In the genomic region with DNA sequence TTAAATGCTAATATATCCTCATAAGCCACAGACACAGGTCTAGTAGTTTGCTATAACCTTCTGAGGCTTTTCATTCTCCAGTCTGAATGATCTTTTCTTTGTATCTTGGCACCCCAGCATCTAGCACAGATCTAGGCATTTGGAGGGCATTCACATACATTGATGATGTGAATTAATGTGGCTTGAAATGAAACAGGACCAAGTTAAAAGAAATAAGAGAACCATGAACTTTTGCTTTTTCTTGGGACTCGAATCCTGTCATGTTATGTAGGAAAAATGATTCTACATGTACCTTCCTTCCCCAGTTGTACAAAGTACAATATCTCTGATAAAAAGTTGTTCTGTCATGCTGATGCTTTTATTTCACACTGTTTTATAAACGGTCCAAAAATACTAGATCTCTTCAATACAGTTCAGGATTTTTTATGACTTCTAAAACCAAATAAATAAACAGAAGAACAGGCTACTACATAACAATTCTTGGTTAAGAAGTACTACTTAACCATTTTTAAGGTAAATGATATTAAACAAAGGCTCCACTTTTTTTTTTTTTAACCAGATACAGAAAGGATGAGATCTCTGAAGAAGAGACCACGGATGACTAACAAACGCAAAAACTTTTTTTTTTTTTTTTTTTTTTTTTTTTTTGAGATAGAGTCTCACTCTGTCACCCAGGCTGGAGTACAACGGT, we compare ENCODE assay signal across 17 cellular contexts. TPM values are rescaled to one million over a fixed set of nuclear protein-coding genes. Genes with fewer than 3 reads are reported as not detected.
DNase-seq lines count a peak whose midpoint lies in the region; ATAC-seq, FAIRE-seq and TF ChIP-seq lines count a peak whose summit lies in the region.
"Had no signal": no experiment of that assay in that cellular context is flagged by ENCODE, and none has a peak within 500 bp of the region (broad histone marks: within the 10 kb centered on the region; RNA-seq: fewer than 3 reads in every experiment).

No MANE protein-coding gene starts in this region.

- H3K27ac ChIP-seq in right atrium auricular region = peak overlapping the region; percentile 87 to 93
- peak overlapping the region; percentile 51 to 74 for H3K27ac ChIP-seq in kidney (ENCODE audit: low read depth in 2 of 2, low read length in 2 of 2)
- peak overlapping the region; percentile 72 for H3K27ac ChIP-seq in rectal smooth muscle tissue (ENCODE audit: low read depth, low read length)
- peak overlapping the region; percentile 81 to 95 for H3K27ac ChIP-seq in uterus

- FAIRE-seq in kidney (lab: Jason Lieb, UNC) = no peak
- FAIRE-seq: endometrium had no signal

- TF ChIP-seq CTCF in right atrium auricular region (IDR thresholded peaks at IDR 0.05) = no peak
- TF ChIP-seq CTCF in kidney (IDR thresholded peaks at IDR 0.05; ENCODE audit: borderline replicate concordance, extremely low read depth, insufficient read depth) = no peak
- TF ChIP-seq CTCF in uterus (IDR thresholded peaks at IDR 0.05) = no peak

- H3K4me1 ChIP-seq in right atrium auricular region (peaks cover 0 to 77% of the 10 kb centered on the region in 2 donors), kidney (ENCODE audit: control insufficient read depth in 1 of 2, insufficient read depth in 1 of 2, low read depth in 1 of 2, low read length in 2 of 2) (peaks cover 34 to 44% of the 10 kb centered on the region in 2 donors), rectal smooth muscle tissue (ENCODE audit: control insufficient read depth, insufficient read depth, low read length) (peaks cover 46% of the 10 kb centered on the region), uterus (peaks cover 5 to 18% of the 10 kb centered on the region in 2 donors)

- H3K9me3 ChIP-seq in right atrium auricular region (no peaks in the 10 kb centered on the region), kidney (ENCODE audit: control insufficient read depth in 1 of 2, low read length in 2 of 2) (no peaks in the 10 kb centered on the region), uterus (no peaks in the 10 kb centered on the region)
- H3K9me3 ChIP-seq: body of pancreas, HAP-1, SJCRH30 had no signal

- DNase-seq in right atrium auricular region (ENCODE audit: low spot score) = no peak
- no peak for DNase-seq in left cardiac atrium
- no peak for DNase-seq in kidney
- no peak for DNase-seq in uterus
- DNase-seq in activated naive CD4-positive, alpha-beta T cell treated with Interleukin-2 at 50 U/mL for 16 hours = no peak
- no peak for DNase-seq in 8988T
- DNase-seq: activated CD4-positive, alpha-beta T cell treated with anti-CD3 and anti-CD28 coated beads, Interleukin-2, amount 50 U/mL, for 4 hours; body of pancreas; COR-L47; mammary epithelial cell; NK-92 treated with Interleukin-12 subunit alpha and Interleukin-12 subunit beta, amount 100 ng/mL, for 24 hours; SJCRH30 had no signal

- H3K9ac ChIP-seq in kidney (ENCODE audit: low read length in 2 of 2) = peak overlapping the region in 1 of 2 donors; percentile 20
- H3K9ac ChIP-seq in rectal smooth muscle tissue (ENCODE audit: low read length) = no peak overlapping the region

- intact Hi-C loops in left cardiac atrium (cut with DNase I) (loop anchor here (5.0 kb wide), 2 partner anchors 32 to 132 kb away; no protein-coding TSS in a partner anchor), kidney (cut with DNase I) (no loop called here), uterus (cut with DNase I; ENCODE audit: low total_unique reads) (no loop called here)

- TF ChIP-seq POLR2A in uterus (IDR thresholded peaks at IDR 0.05) (no peak), GM18505 (IDR thresholded peaks at IDR 0.05; ENCODE audit: borderline replicate concordance, extremely low read depth, insufficient read depth, insufficient read length) (no peak)

- H3K4me3 ChIP-seq in right atrium auricular region (no peak overlapping the region), kidney (ENCODE audit: low read length in 2 of 2) (peak overlapping the region in 1 of 2 donors; percentile 4), rectal smooth muscle tissue (ENCODE audit: low read length) (no peak overlapping the region), uterus (no peak overlapping the region)
- H3K4me3 ChIP-seq: body of pancreas, HAP-1, SJCRH30 had no signal

- H3K36me3 ChIP-seq in right atrium auricular region (no peaks in the 10 kb centered on the region), kidney (ENCODE audit: control insufficient read depth in 1 of 2, insufficient read depth in 2 of 2, low read length in 2 of 2) (no peaks in the 10 kb centered on the region), rectal smooth muscle tissue (ENCODE audit: control insufficient read depth, insufficient read depth, low read length) (no peaks in the 10 kb centered on the region), uterus (no peaks in the 10 kb centered on the region)
- H3K36me3 ChIP-seq: HAP-1, SJCRH30 had no signal

- H3K27me3 ChIP-seq in right atrium auricular region (no peaks in the 10 kb centered on the region), rectal smooth muscle tissue (ENCODE audit: control insufficient read depth, insufficient read depth, low read length) (no peaks in the 10 kb centered on the region), uterus (no peaks in the 10 kb centered on the region)
- H3K27me3 ChIP-seq: body of pancreas, SJCRH30 had no signal

- no peak for ATAC-seq in left cardiac atrium
- no peak for ATAC-seq in GM18505 (IDR thresholded peaks at IDR 0.05; ENCODE audit: unreplicated experiment)
- ATAC-seq: activated T-helper 17 cell treated with anti-CD3 and anti-CD28 coated beads, Interleukin-2, amount 50 U/mL, for 72 hours; body of pancreas had no signal

RNA-seq across cellular contexts. Expression of a gene that starts 3.0 kb away (rescaled TPM):
- 100 to 1,000 TPM; 114 to 120 TPM for total RNA-seq in right atrium auricular region
- 100 to 1,000 TPM; 139 to 157 TPM for total RNA-seq in left cardiac atrium
- total RNA-seq in kidney = 169 TPM
- 33.5 TPM for polyA plus RNA-seq in kidney (ENCODE audit: insufficient read depth, low read depth, low replicate concordance)
- total RNA-seq in uterus = 10 to 100 TPM; 20.2 to 43.4 (median 27.9) TPM

RNA-seq across cellular contexts. Expression of a gene that starts 31.5 kb away (rescaled TPM):
- 10 to 100 TPM; 19.8 to 27.6 TPM for total RNA-seq in right atrium auricular region
- total RNA-seq in left cardiac atrium = 10 to 100 TPM; 41.5 to 62.8 TPM
- total RNA-seq in kidney = 71.4 TPM
- 91.1 TPM for polyA plus RNA-seq in kidney (ENCODE audit: insufficient read depth, low read depth, low replicate concordance)
- 10 to 100 TPM; 12.6 to 65.8 (median 40.7) TPM for total RNA-seq in uterus

Comparison
In these comparisons a context has a peak if more than half of its experiments do, and no peak if none do; other contexts are left out.
1. intact Hi-C loops: an anchor here in left cardiac atrium (5.0 kb wide); none called in kidney and uterus.